In genomic region chr3:186519021-186519658, GRCh38 we compare ENCODE assay signal across 8 cellular contexts. TPM values are rescaled to one million over a fixed set of nuclear protein-coding genes. Genes with fewer than 3 reads are reported as not detected.
DNase-seq lines count a peak whose midpoint lies in the region; ATAC-seq and TF ChIP-seq lines count a peak whose summit lies in the region.

No MANE protein-coding gene starts in this region.

- no peak for TF ChIP-seq POLR2A in thyroid gland (IDR thresholded peaks at IDR 0.05)

- ATAC-seq in HG02678 (IDR thresholded peaks at IDR 0.05; ENCODE audit: unreplicated experiment) (peak; percentile 35), esophagus mucosa (peak; percentile 62), heart right ventricle (no peak)

- H3K9me3 ChIP-seq in thyroid gland (no peaks in the 10 kb centered on the region), heart right ventricle (peaks cover 0 to 7% (median 0%) of the 10 kb centered on the region in 11 donors)

- 73 to 75% methylated on average over 6 of the region's 6 CpGs for WGBS in thyroid gland, 2 donors
- 62 to 72% methylated on average over 6 of the region's 6 CpGs for WGBS in heart right ventricle, 2 donors

- peak; percentile 42 for DNase-seq in CD1c-positive myeloid dendritic cell (ENCODE audit: extremely low spot score)
- peak; percentile 43 for DNase-seq in activated CD4-positive, CD25-positive, alpha-beta regulatory T cell treated with anti-CD3 and anti-CD28 coated beads, Interleukin-2, amount 50 U/mL, for 72 hours
- no peak for DNase-seq in thyroid gland
- no peak for DNase-seq in heart right ventricle
- no peak for DNase-seq in H7
- no peak for DNase-seq in retina

- H3K27ac ChIP-seq in thyroid gland (no peak overlapping the region), heart right ventricle (peak overlapping the region in 1 of 10 donors; percentile 60)

- peaks cover 0 to 4% of the 10 kb centered on the region in 2 donors for H3K4me1 ChIP-seq in thyroid gland
- peaks cover 0 to 22% (median 0%) of the 10 kb centered on the region in 9 donors for H3K4me1 ChIP-seq in heart right ventricle

- intact Hi-C loops in thyroid gland (cut with DNase I) (no loop called here), heart right ventricle (cut with DNase I) (no loop called here)

- H3K36me3 ChIP-seq in thyroid gland (no peaks in the 10 kb centered on the region), heart right ventricle (no peaks in the 10 kb centered on the region), H7 (replicated peaks; ENCODE audit: control insufficient read depth, insufficient read depth, low read length) (no peaks in the 10 kb centered on the region)

- TF ChIP-seq CTCF in thyroid gland (IDR thresholded peaks at IDR 0.05) (no peak), heart right ventricle (IDR thresholded peaks at IDR 0.05) (no peak)

- H3K27me3 ChIP-seq in thyroid gland: no peaks in the 10 kb centered on the region
- peaks cover 0 to 23% (median 0%) of the 10 kb centered on the region in 7 donors for H3K27me3 ChIP-seq in heart right ventricle
- H3K27me3 ChIP-seq in H7 (ENCODE audit: control insufficient read depth, insufficient read depth, low read length): no peaks in the 10 kb centered on the region

- H3K4me3 ChIP-seq in thyroid gland (replicated peaks in 1 of 3) (no peak overlapping the region), heart right ventricle (no peak overlapping the region), H7 (ENCODE audit: insufficient read depth, low read depth, low read length) (no peak overlapping the region)

RNA-seq across cellular contexts. Expression of gene CRYGS, which starts 25.0 kb away (rescaled TPM):
- 1.2 TPM for total RNA-seq in esophagus mucosa
- 1 to 10 TPM; 1.1 to 4.2 (median 2.9) TPM for total RNA-seq in thyroid gland
- 1 to 10 TPM in 5 of 10 donors, under 1 TPM in 5; 0.28 to 1.6 (median 1.00) TPM for total RNA-seq in heart right ventricle
- polyA plus RNA-seq in heart right ventricle: 1 to 10 TPM; 1.2 to 8.9 TPM
- total RNA-seq in H7 (2014; rRNA removed; shearing (Covaris generic)): 0.81 and 1.8 TPM in 2 replicates

RNA-seq across cellular contexts. Expression of gene TBCCD1, which starts 48.0 kb away (rescaled TPM):
- total RNA-seq in esophagus mucosa (6.6 TPM), thyroid gland (10 to 100 TPM; 20.8 to 24.3 (median 21.6) TPM), heart right ventricle (1 to 10 TPM; 5.6 to 7.9 (median 6.9) TPM)
- 1 to 10 TPM; 3.1 to 5.7 TPM for polyA plus RNA-seq in heart right ventricle
- 15.2 and 19.6 TPM in 2 replicates for total RNA-seq in H7 (2014; rRNA removed; shearing (Covaris generic))

RNA-seq across cellular contexts. Expression of gene DNAJB11, which starts 51.4 kb away (rescaled TPM):
- total RNA-seq in esophagus mucosa (24.0 TPM), thyroid gland (100 to 1,000 TPM in 2 of 4 donors, 10 to 100 TPM in 2; 61.4 to 156 (median 108) TPM), heart right ventricle (10 to 100 TPM; 17.9 to 39.9 (median 23.9) TPM)
- polyA plus RNA-seq in heart right ventricle: 100 to 1,000 TPM in 1 of 2 donors, 10 to 100 TPM in 1; 36.9 to 147 TPM
- total RNA-seq in H7 (2014; rRNA removed; shearing (Covaris generic)): 54.7 and 55.1 TPM in 2 replicates

Comparison
In these comparisons a context has a peak if more than half of its experiments do, and no peak if none do; other contexts are left out.
1. DNase-seq: peak in CD1c-positive myeloid dendritic cell (single experiment) and activated CD4-positive, CD25-positive, alpha-beta regulatory T cell treated with anti-CD3 and anti-CD28 coated beads, Interleukin-2, amount 50 U/mL, for 72 hours (single experiment); none in thyroid gland (0 of 2), heart right ventricle (0 of 2), H7 (single experiment) and retina (single experiment).
2. ATAC-seq: peak in HG02678 (single experiment) and esophagus mucosa (single experiment); none in heart right ventricle (0 of 8).